ENCODE assay signal across 15 cellular contexts in the genomic region with DNA sequence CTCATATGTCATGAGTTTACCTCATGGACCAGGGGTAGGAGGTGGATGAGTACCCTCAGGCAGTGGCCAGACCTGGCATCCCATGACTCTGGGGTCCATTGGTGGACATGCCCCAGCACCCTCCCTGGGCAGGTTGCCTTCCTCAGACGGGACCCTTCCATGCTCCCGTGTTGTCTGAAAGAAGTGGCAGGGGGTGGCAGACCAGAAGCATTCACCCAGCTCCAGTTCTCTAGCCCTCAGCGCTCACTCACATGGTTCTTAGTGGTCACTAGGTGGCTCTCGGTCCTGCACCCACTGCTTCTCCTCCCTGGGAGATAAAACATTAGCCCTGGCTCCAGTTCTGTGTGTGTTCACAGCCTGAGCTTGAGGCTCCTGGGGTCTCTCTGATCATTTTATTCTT. TPM values are rescaled to one million over a fixed set of nuclear protein-coding genes. Genes with fewer than 3 reads are reported as not detected.
DNase-seq lines count a peak whose midpoint lies in the region; ATAC-seq, FAIRE-seq and TF ChIP-seq lines count a peak whose summit lies in the region.
"Had no signal": no experiment of that assay in that cellular context is flagged by ENCODE, and none has a peak within 500 bp of the region (broad histone marks: within the 10 kb centered on the region; RNA-seq: fewer than 3 reads in every experiment).

No MANE protein-coding gene starts in this region.

- ATAC-seq in GM19023 (IDR thresholded peaks at IDR 0.05; ENCODE audit: unreplicated experiment) (no peak), HG03175 (IDR thresholded peaks at IDR 0.05; ENCODE audit: unreplicated experiment) (no peak), left lobe of liver (no peak)
- ATAC-seq: GM12878 had no signal

- H3K36me3 ChIP-seq in bronchial epithelial cell (ENCODE audit: control insufficient read depth, insufficient read depth, low read length) = no peaks in the 10 kb centered on the region
- H3K36me3 ChIP-seq: SJSA1 had no signal

- H3K4me3 ChIP-seq in bronchial epithelial cell (ENCODE audit: low read depth, low read length) = no peak overlapping the region
- H3K4me3 ChIP-seq: GM12878, SJSA1 had no signal

- FAIRE-seq in bronchial epithelial cell (lab: Jason Lieb, UNC) = no peak
- FAIRE-seq: astrocyte, GM12878 had no signal

- peak; percentile 24 for TF ChIP-seq CTCF in bronchial epithelial cell (IDR thresholded peaks at IDR 0.05; ENCODE audit: insufficient read depth, low read length, severe bottlenecking)

- peaks cover 3% of the 10 kb centered on the region for H3K27me3 ChIP-seq in bronchial epithelial cell (ENCODE audit: control insufficient read depth, insufficient read depth, low read length)
- H3K27me3 ChIP-seq: SJSA1 had no signal

- DNase-seq in COLO668 (lab: John Stamatoyannopoulos, UW; ENCODE audit: unreplicated experiment) (peak; percentile 3), HuH-7.5 (ENCODE audit: low spot score) (peak; percentile 36), bronchial epithelial cell (ENCODE audit: low read depth) (no peak), myocyte (ENCODE audit: low read depth) (peak; percentile 14), SIG-M5 treated with dmso at 0.1 percent for 504 hours (lab: John Stamatoyannopoulos, UW; ENCODE audit: unreplicated experiment) (no peak), left lobe of liver (ENCODE audit: low spot score) (no peak)
- DNase-seq: DMS153, naive B cell, NCI-H226, substantia nigra had no signal

RNA-seq across cellular contexts. Expression of a gene that starts 6.0 kb away (rescaled TPM):
- total RNA-seq in bronchial epithelial cell (not detected in 2 replicates), myocyte (not detected in 2 replicates), left lobe of liver (not detected)
- polyA plus RNA-seq in myocyte (2012) = not detected
- total RNA-seq: astrocyte, GM12878, SJSA1 had no signal
- polyA plus RNA-seq: GM12878 had no signal

RNA-seq across cellular contexts. Expression of a gene that starts 29.9 kb away (rescaled TPM):
- total RNA-seq in bronchial epithelial cell (under 0.01 and 0.13 TPM in 2 replicates), myocyte (0.19 and 0.31 TPM in 2 replicates), left lobe of liver (0.08 TPM)
- 0.03 TPM for polyA plus RNA-seq in myocyte (2012)
- total RNA-seq: GM12878 had no signal
- polyA plus RNA-seq: GM12878 had no signal

RNA-seq across cellular contexts. Expression of a gene that starts 31.9 kb away (rescaled TPM):
- total RNA-seq in bronchial epithelial cell = not detected in 2 replicates
- not detected in 2 replicates for total RNA-seq in myocyte
- not detected for polyA plus RNA-seq in myocyte (2012)
- 7.2 TPM for total RNA-seq in left lobe of liver
- total RNA-seq: astrocyte, GM12878, SJSA1 had no signal
- polyA plus RNA-seq: GM12878 had no signal

RNA-seq across cellular contexts. Expression of a gene that starts 54.2 kb away (rescaled TPM):
- total RNA-seq in bronchial epithelial cell = not detected in 2 replicates
- total RNA-seq in myocyte = not detected in 2 replicates
- not detected for polyA plus RNA-seq in myocyte (2012)
- total RNA-seq in left lobe of liver = 0.08 TPM
- total RNA-seq: GM12878, SJSA1 had no signal
- polyA plus RNA-seq: GM12878 had no signal

Comparison
In these comparisons a context has a peak if more than half of its experiments do, and no peak if none do; other contexts are left out.
1. DNase-seq: peak in COLO668 (single experiment), HuH-7.5 (single experiment) and myocyte (single experiment); none in bronchial epithelial cell (single experiment), SIG-M5 treated with dmso at 0.1 percent for 504 hours (single experiment) and left lobe of liver (single experiment).